ENCODE assay signal across 27 cellular contexts in genomic region chr6:20850687-20851416, GRCh38.
DNase-seq lines count a peak whose midpoint lies in the region; ATAC-seq, FAIRE-seq and TF ChIP-seq lines count a peak whose summit lies in the region.
"Had no signal": no experiment of that assay in that cellular context is flagged by ENCODE, and none has a peak within 500 bp of the region (broad histone marks: within the 10 kb centered on the region; RNA-seq: fewer than 3 reads in every experiment).

No MANE protein-coding gene starts in this region.

- H3K9me3 ChIP-seq in A549: no peaks in the 10 kb centered on the region

- FAIRE-seq in A549 (lab: Jason Lieb, UNC) (no peak), islet of Langerhans (lab: Jason Lieb, UNC) (peak; percentile 65)
- FAIRE-seq: A204.1, GM18507, HTR-8/SVneo had no signal

- DNase-seq in A549 (ENCODE audit: low read depth in 1 of 2, low spot score in 1 of 2) (no peak), GM23338 (ENCODE audit: low spot score) (no peak), NCI-H69 (lab: John Stamatoyannopoulos, UW) (peak; percentile 49), SIG-M5 treated with dmso at 0.1 percent for 504 hours (lab: John Stamatoyannopoulos, UW; ENCODE audit: unreplicated experiment) (no peak)
- DNase-seq: DMS79; HCEC 1CT; Karpas-422; NCI-H1092; NCI-H1436; NCI-H2029; NCI-H226; NCI-H510A treated with DMSO at 0.1 percent for 48 hours; NCI-H774; NK-92 treated with Interleukin-12 subunit alpha and Interleukin-12 subunit beta, amount 100 ng/mL, for 24 hours; SIG-M5; T-cell had no signal

- no peaks in the 10 kb centered on the region for H3K79me2 ChIP-seq in GM23338 (replicated peaks; ENCODE audit: insufficient read depth)

- CTCF ChIA-PET in A549 (lab: Yijun Ruan, JAX): no interaction called here

- no peaks in the 10 kb centered on the region for H3K9me2 ChIP-seq in GM23338 (ENCODE audit: insufficient read depth)

- no peaks in the 10 kb centered on the region for H3K4me1 ChIP-seq in A549
- H3K4me1 ChIP-seq in GM23338 (ENCODE audit: insufficient read depth): peaks cover 12% of the 10 kb centered on the region

- H3K27ac Mint-ChIP-seq in GM23338: peak overlapping the region; percentile 57; the same call in 1 of the 2 replicates
- H3K27ac Mint-ChIP-seq: B cell; CD14-positive monocyte; IgD-negative memory B cell; T-cell; T-helper 2 cell treated with Interferon-gamma antibody and Interleukin-4, amounts not matched to agents 5 μg/mL and 100 μg/mL, for 36 hours had no signal

- no peaks in the 10 kb centered on the region; the same call in 2 of the 3 replicates for H3K9me3 Mint-ChIP-seq in GM23338
- H3K9me3 Mint-ChIP-seq: IgD-negative memory B cell; T-cell; T-helper 2 cell treated with Interferon-gamma antibody and Interleukin-4, amounts not matched to agents 5 μg/mL and 100 μg/mL, for 36 hours had no signal

- H3K4me3 Mint-ChIP-seq in GM23338: no peak overlapping the region
- H3K4me3 Mint-ChIP-seq: B cell; CD14-positive monocyte; IgD-negative memory B cell; T-cell; T-helper 2 cell treated with Interferon-gamma antibody and Interleukin-4, amounts not matched to agents 5 μg/mL and 100 μg/mL, for 36 hours had no signal

- no peaks in the 10 kb centered on the region for H3F3A ChIP-seq in GM23338 (replicated peaks; ENCODE audit: low read depth)

- POLR2A ChIA-PET in A549 (lab: Yijun Ruan, JAX): interaction anchor here (0.6 kb wide), 1 partner anchor 451 kb away, joined by 3 read pairs; no protein-coding TSS in a partner anchor

- no peaks in the 10 kb centered on the region for H3K27me3 ChIP-seq in GM23338 (ENCODE audit: insufficient read depth)

- H2AFZ ChIP-seq in GM23338: no peak overlapping the region

- WGBS in A549 (ENCODE audit: missing lambda C conversion rate): 78% methylated on average over 2 of the region's 2 CpGs

- no peak for TF ChIP-seq EP300 in A549 (IDR thresholded peaks at IDR 0.05)

- no peak for TF ChIP-seq RAD21 in A549 (conservative IDR thresholded peaks at IDR 0.05 in 1 of 2, IDR thresholded peaks at IDR 0.05 in 1 of 2)

- H3K27ac ChIP-seq in A549: no peak overlapping the region
- no peak overlapping the region for H3K27ac ChIP-seq in GM23338 (ENCODE audit: low read depth)

- no peaks in the 10 kb centered on the region for H3K36me3 ChIP-seq in GM23338 (ENCODE audit: insufficient read depth)

- no peaks in the 10 kb centered on the region for H3K36me3 Mint-ChIP-seq in GM23338 (ENCODE audit: low read depth)

- H3K4me1 Mint-ChIP-seq in GM23338: peaks cover 23% of the 10 kb centered on the region
- H3K4me1 Mint-ChIP-seq: B cell, IgD-negative memory B cell, T-cell had no signal

- TF ChIP-seq POLR2A in A549 (IDR thresholded peaks at IDR 0.05; ENCODE audit: low read length): no peak

- H3K4me3 ChIP-seq in A549: no peak overlapping the region
- H3K4me3 ChIP-seq in GM23338: no peak overlapping the region

- H3K4me2 ChIP-seq in A549 (no peak overlapping the region), GM23338 (no peak overlapping the region)

- no peaks in the 10 kb centered on the region for H4K20me1 ChIP-seq in GM23338 (replicated peaks; ENCODE audit: insufficient read depth)

- TF ChIP-seq CTCF in A549 (IDR thresholded peaks at IDR 0.05) (no peak), GM23338 (conservative IDR thresholded peaks at IDR 0.05; ENCODE audit: low read depth in 2 of 2) (no peak)

- peaks cover 2% of the 10 kb centered on the region for H3K27me3 Mint-ChIP-seq in GM23338 (ENCODE audit: insufficient read depth, low read depth, poor library complexity)
- H3K27me3 Mint-ChIP-seq: B cell, IgD-negative memory B cell, T-cell had no signal

- ATAC-seq in A549 (no peak), GM23338 (no peak), HG03342 (IDR thresholded peaks at IDR 0.05; ENCODE audit: unreplicated experiment) (no peak), GM18517 (IDR thresholded peaks at IDR 0.05; ENCODE audit: unreplicated experiment) (no peak)
- ATAC-seq: Panc1, T-cell had no signal

TF ChIP-seq in A549, 52 proteins besides CTCF, POLR2A, EP300 and RAD21:
- TF ChIP-seq NR3C1 (IDR thresholded peaks at IDR 0.05) (no peak), CEBPB (IDR thresholded peaks at IDR 0.05) (no peak), MAFK (IDR thresholded peaks at IDR 0.05; ENCODE audit: partially characterized antibody) (peak; percentile 93), BCL3 (IDR thresholded peaks at IDR 0.05) (no peak), CBX2 (IDR thresholded peaks at IDR 0.05; ENCODE audit: borderline replicate concordance, low read depth) (no peak), HEYL (CRISPR knock-in tag; IDR thresholded peaks at IDR 0.05) (no peak)

TF ChIP-seq in GM23338, 12 proteins besides CTCF, POLR2A, EP300 and RAD21 (continues in another document):
- no peak for TF ChIP-seq JUNB (IDR thresholded peaks at IDR 0.05; ENCODE audit: unreplicated experiment)
- no peak for TF ChIP-seq ZNF331 (CRISPR knock-in tag; IDR thresholded peaks at IDR 0.05; ENCODE audit: low read depth)
- no peak for TF ChIP-seq ETS1 (IDR thresholded peaks at IDR 0.05)
- no peak for TF ChIP-seq POLR2AphosphoS5 (IDR thresholded peaks at IDR 0.05; ENCODE audit: low read depth)
- no peak for TF ChIP-seq ZNF114 (CRISPR knock-in tag; IDR thresholded peaks at IDR 0.05)
- TF ChIP-seq NANOG (IDR thresholded peaks at IDR 0.05; ENCODE audit: borderline replicate concordance): no peak
- no peak for TF ChIP-seq ZNF462 (CRISPR knock-in tag; IDR thresholded peaks at IDR 0.05)
